In the genomic region with DNA sequence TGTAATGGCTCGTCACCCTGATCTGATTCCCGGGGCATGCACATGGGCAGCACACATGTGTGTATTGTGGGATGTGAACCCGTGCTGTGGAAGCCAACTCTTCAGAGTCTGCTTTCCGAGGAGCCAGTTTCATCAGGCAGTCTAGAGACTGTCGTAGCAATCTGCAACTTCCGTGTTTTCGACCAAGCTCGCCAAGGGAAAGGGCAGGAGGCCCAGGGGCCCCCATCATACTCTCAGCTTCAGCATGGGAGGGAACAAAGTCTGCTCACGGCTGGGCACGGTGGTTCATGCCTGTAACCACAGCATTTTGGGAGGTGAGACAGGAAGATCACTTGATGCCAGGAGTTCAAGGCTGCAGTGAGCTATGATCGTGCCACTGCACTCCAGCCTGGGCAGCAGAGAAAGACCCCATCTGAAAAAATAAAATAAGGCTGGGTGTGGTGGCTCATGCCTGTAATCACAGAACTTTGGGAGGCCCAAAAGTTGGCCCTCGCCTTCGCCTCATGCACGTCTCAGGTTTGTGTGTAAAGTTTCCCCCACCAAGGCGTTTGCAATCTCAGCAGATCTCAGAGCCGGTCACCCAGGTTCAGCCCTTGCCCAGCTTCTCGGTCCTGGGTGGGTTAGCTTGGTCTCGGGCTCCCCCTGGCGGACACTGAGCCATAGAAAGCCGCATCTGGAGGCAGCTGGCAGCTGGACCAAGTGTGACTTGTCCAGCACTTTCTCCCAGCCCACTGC, we compare ENCODE assay signal across 8 cellular contexts. TPM values are rescaled to one million over a fixed set of nuclear protein-coding genes. Genes with fewer than 3 reads are reported as not detected.
DNase-seq lines count a peak whose midpoint lies in the region; ATAC-seq and TF ChIP-seq lines count a peak whose summit lies in the region.

No MANE protein-coding gene starts in this region.

- no peak for ATAC-seq in HG03280 (IDR thresholded peaks at IDR 0.05; ENCODE audit: unreplicated experiment)
- ATAC-seq in HG02610 (IDR thresholded peaks at IDR 0.05; ENCODE audit: unreplicated experiment), result no peak

- H3K4me3 ChIP-seq in GM12864 (ENCODE audit: low read depth, low read length) (no peak overlapping the region), ascending aorta (no peak overlapping the region), right atrium auricular region (no peak overlapping the region), retinal pigment epithelial cell (ENCODE audit: low read length) (no peak overlapping the region)

- no peak overlapping the region for H3K27ac ChIP-seq in ascending aorta
- H3K27ac ChIP-seq in right atrium auricular region, result no peak overlapping the region

- H3K4me1 ChIP-seq in ascending aorta (peaks cover 0 to 4% of the 10 kb centered on the region in 2 donors), right atrium auricular region (peaks cover 0 to 10% of the 10 kb centered on the region in 2 donors)

- TF ChIP-seq CTCF in GM12864 (IDR thresholded peaks at IDR 0.05; ENCODE audit: low read depth, low read length, missing control alignments) (peak; percentile 91), ascending aorta (IDR thresholded peaks at IDR 0.05) (peak; percentile 84 to 91 (median 89)), right atrium auricular region (IDR thresholded peaks at IDR 0.05) (peak; percentile 81 to 90), retinal pigment epithelial cell (conservative IDR thresholded peaks at IDR 0.05; ENCODE audit: low read depth, low read length) (peak; percentile 88)

- DNase-seq in GM12864 (ENCODE audit: low read depth) (peak; percentile 39), NCI-H1105 (lab: John Stamatoyannopoulos, UW) (peak; percentile 71), T1000 (lab: John Stamatoyannopoulos, UW) (peak; percentile 81), ascending aorta (ENCODE audit: low spot score in 2 of 2) (peak; percentile 47 to 95), right atrium auricular region (ENCODE audit: low spot score) (peak; percentile 92), retinal pigment epithelial cell (ENCODE audit: low read depth) (no peak)

- H3K36me3 ChIP-seq in ascending aorta (no peaks in the 10 kb centered on the region), right atrium auricular region (no peaks in the 10 kb centered on the region)

- H3K27me3 ChIP-seq in ascending aorta (no peaks in the 10 kb centered on the region), right atrium auricular region (no peaks in the 10 kb centered on the region)

- intact Hi-C loops in ascending aorta (cut with DNase I), result loop anchor here (1.0 to 10.0 kb wide), 3 partner anchors 201 to 376 kb away; no protein-coding TSS in a partner anchor

- no peaks in the 10 kb centered on the region for H3K9me3 ChIP-seq in ascending aorta
- H3K9me3 ChIP-seq in right atrium auricular region, result no peaks in the 10 kb centered on the region

RNA-seq across cellular contexts. Expression of a gene that starts 48.5 kb away (rescaled TPM):
- total RNA-seq in ascending aorta (0.11 TPM), right atrium auricular region (10 to 100 TPM; 10.9 to 16.4 TPM)

Comparison
In these comparisons a context has a peak if more than half of its experiments do, and no peak if none do; other contexts are left out.
1. RNA of a gene that starts 48.5 kb away (total RNA-seq): 10.9 to 16.4 TPM in right atrium auricular region; 0.11 TPM in ascending aorta (single experiment); every median in the first group is over 10 times any median in the second.
2. Peak in every context shown above with its lines, with median percentiles within 50 percentile points of each other: CTCF ChIP-seq.